Comparison of ENCODE assay signal across 1 cellular context in genomic region chr9:132406554-132407122, GRCh38.
TF ChIP-seq lines count a peak whose summit lies in the region.

Gene TTF1, minus strand, starts transcription at chr9:132406840. Its CDS starts 4,019 bp downstream, at chr9:132402821.

TF ChIP-seq in GM12878, 131 proteins besides CTCF, POLR2A, EP300 and RAD21 (continued from another document and continues in another):
- TF ChIP-seq, protein P1, sequence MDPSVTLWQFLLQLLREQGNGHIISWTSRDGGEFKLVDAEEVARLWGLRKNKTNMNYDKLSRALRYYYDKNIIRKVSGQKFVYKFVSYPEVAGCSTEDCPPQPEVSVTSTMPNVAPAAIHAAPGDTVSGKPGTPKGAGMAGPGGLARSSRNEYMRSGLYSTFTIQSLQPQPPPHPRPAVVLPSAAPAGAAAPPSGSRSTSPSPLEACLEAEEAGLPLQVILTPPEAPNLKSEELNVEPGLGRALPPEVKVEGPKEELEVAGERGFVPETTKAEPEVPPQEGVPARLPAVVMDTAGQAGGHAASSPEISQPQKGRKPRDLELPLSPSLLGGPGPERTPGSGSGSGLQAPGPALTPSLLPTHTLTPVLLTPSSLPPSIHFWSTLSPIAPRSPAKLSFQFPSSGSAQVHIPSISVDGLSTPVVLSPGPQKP (IDR thresholded peaks at IDR 0.05; ENCODE audit: low read depth, low read length), result peak; percentile 67; the same call in 1 of the 2 replicates
- no peak for TF ChIP-seq CBFB (IDR thresholded peaks at IDR 0.05; ENCODE audit: low read depth)
- no peak for TF ChIP-seq WRNIP1 (IDR thresholded peaks at IDR 0.05; ENCODE audit: borderline replicate concordance, low read depth, low read length)
- no peak for TF ChIP-seq SKIL (IDR thresholded peaks at IDR 0.05; ENCODE audit: low read depth, poor library complexity, severe bottlenecking)
- TF ChIP-seq MYB (IDR thresholded peaks at IDR 0.05; ENCODE audit: borderline replicate concordance, low read depth, low read length), result no peak
- TF ChIP-seq POU2F2 (IDR thresholded peaks at IDR 0.05; ENCODE audit: borderline replicate concordance, low read depth, low read length), result peak; percentile 91; the same call in 2 of the 3 replicates
- TF ChIP-seq SIN3A (IDR thresholded peaks at IDR 0.05; ENCODE audit: low read depth, low read length), result peak; percentile 99
- TF ChIP-seq, protein P2, sequence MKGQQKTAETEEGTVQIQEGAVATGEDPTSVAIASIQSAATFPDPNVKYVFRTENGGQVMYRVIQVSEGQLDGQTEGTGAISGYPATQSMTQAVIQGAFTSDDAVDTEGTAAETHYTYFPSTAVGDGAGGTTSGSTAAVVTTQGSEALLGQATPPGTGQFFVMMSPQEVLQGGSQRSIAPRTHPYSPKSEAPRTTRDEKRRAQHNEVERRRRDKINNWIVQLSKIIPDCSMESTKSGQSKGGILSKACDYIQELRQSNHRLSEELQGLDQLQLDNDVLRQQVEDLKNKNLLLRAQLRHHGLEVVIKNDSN (IDR thresholded peaks at IDR 0.05; ENCODE audit: borderline replicate concordance, extremely low read length, insufficient read depth, low read depth, low read length), result no peak
- TF ChIP-seq TAF1 (IDR thresholded peaks at IDR 0.05; ENCODE audit: borderline replicate concordance, low read depth, low read length), result peak; percentile 69
- peak; percentile 91 for TF ChIP-seq CREM (IDR thresholded peaks at IDR 0.05; ENCODE audit: low read depth)
- no peak for TF ChIP-seq SMC3 (IDR thresholded peaks at IDR 0.05; ENCODE audit: borderline replicate concordance, low read length)
- no peak for TF ChIP-seq HDAC6 (IDR thresholded peaks at IDR 0.05; ENCODE audit: unreplicated experiment)
- 0 out of 4 replicates have a peak, but pooled peaks of 1 of the 2 experiments have one; percentile 64 for TF ChIP-seq SRF (IDR thresholded peaks at IDR 0.05; ENCODE audit: low read depth in 2 of 2, low read length in 2 of 2)
- TF ChIP-seq NR2F1 (conservative IDR thresholded peaks at IDR 0.05), result 0 out of 2 replicates have a peak, but pooled peaks have one; percentile 9
- peak in 1 of 2 experiments; percentile 61; a peak in 1 of 3 replicates for TF ChIP-seq EGR1 (IDR thresholded peaks at IDR 0.05; ENCODE audit: borderline replicate concordance in 1 of 2, low read depth in 2 of 2, low read length in 2 of 2)
- no peak for TF ChIP-seq PML (IDR thresholded peaks at IDR 0.05; ENCODE audit: low read length)
- TF ChIP-seq HCFC1 (IDR thresholded peaks at IDR 0.05; ENCODE audit: low read length), result peak; percentile 71
- TF ChIP-seq PKNOX1 (IDR thresholded peaks at IDR 0.05), result no peak; the same call in 1 of the 2 replicates
- no peak for TF ChIP-seq IRF3 (IDR thresholded peaks at IDR 0.05)
- TF ChIP-seq PBX3 (IDR thresholded peaks at IDR 0.05; ENCODE audit: insufficient replicate concordance, low read depth, low read length), result no peak
- TF ChIP-seq KAT2A (conservative IDR thresholded peaks at IDR 0.05; ENCODE audit: control insufficient read depth, low read depth, low read length), result no peak
- no peak for TF ChIP-seq EZH2 (IDR thresholded peaks at IDR 0.05; ENCODE audit: borderline replicate concordance, control insufficient read depth, low read depth, low read length)
- TF ChIP-seq HDGF (IDR thresholded peaks at IDR 0.05), result no peak
- no peak for TF ChIP-seq RAD51 (IDR thresholded peaks at IDR 0.05)
- TF ChIP-seq ASH2L (IDR thresholded peaks at IDR 0.05; ENCODE audit: borderline replicate concordance, low read depth), result no peak
- TF ChIP-seq TBL1XR1 (IDR thresholded peaks at IDR 0.05; ENCODE audit: low read depth, low read length), result 0 out of 2 replicates have a peak, but pooled peaks have one; percentile 51
- no peak for TF ChIP-seq HDAC2 (IDR thresholded peaks at IDR 0.05)
- TF ChIP-seq SREBF1 (IDR thresholded peaks at IDR 0.05; ENCODE audit: low read length), result no peak
- TF ChIP-seq RELA (IDR thresholded peaks at IDR 0.05; ENCODE audit: borderline replicate concordance, partially characterized antibody), result no peak
- TF ChIP-seq STAT3 (IDR thresholded peaks at IDR 0.05; ENCODE audit: low read depth, low read length), result no peak
- no peak for TF ChIP-seq IKZF2 (IDR thresholded peaks at IDR 0.05)
- TF ChIP-seq KDM1A (IDR thresholded peaks at IDR 0.05; ENCODE audit: borderline replicate concordance), result no peak
- no peak for TF ChIP-seq JUND (IDR thresholded peaks at IDR 0.05; ENCODE audit: low read depth, low read length)
- no peak for TF ChIP-seq CBX3 (IDR thresholded peaks at IDR 0.05; ENCODE audit: borderline replicate concordance, low read depth)
- TF ChIP-seq MTA2 (IDR thresholded peaks at IDR 0.05; ENCODE audit: low read depth), result 0 out of 2 replicates have a peak, but pooled peaks have one; percentile 15
- TF ChIP-seq TARDBP (IDR thresholded peaks at IDR 0.05; ENCODE audit: borderline replicate concordance), result no peak
- TF ChIP-seq RBBP5 (conservative IDR thresholded peaks at IDR 0.05), result no peak
- no peak for TF ChIP-seq MYC (IDR thresholded peaks at IDR 0.05; ENCODE audit: insufficient read depth, insufficient read length, insufficient replicate concordance, low read length, severe bottlenecking)
- peak; percentile 43 for TF ChIP-seq SIX5 (IDR thresholded peaks at IDR 0.05; ENCODE audit: low read depth, low read length, severe bottlenecking)
- TF ChIP-seq FOXM1 (IDR thresholded peaks at IDR 0.05; ENCODE audit: low read depth, low read length), result no peak
- no peak for TF ChIP-seq RB1 (IDR thresholded peaks at IDR 0.05; ENCODE audit: borderline replicate concordance)
- TF ChIP-seq, protein P3, sequence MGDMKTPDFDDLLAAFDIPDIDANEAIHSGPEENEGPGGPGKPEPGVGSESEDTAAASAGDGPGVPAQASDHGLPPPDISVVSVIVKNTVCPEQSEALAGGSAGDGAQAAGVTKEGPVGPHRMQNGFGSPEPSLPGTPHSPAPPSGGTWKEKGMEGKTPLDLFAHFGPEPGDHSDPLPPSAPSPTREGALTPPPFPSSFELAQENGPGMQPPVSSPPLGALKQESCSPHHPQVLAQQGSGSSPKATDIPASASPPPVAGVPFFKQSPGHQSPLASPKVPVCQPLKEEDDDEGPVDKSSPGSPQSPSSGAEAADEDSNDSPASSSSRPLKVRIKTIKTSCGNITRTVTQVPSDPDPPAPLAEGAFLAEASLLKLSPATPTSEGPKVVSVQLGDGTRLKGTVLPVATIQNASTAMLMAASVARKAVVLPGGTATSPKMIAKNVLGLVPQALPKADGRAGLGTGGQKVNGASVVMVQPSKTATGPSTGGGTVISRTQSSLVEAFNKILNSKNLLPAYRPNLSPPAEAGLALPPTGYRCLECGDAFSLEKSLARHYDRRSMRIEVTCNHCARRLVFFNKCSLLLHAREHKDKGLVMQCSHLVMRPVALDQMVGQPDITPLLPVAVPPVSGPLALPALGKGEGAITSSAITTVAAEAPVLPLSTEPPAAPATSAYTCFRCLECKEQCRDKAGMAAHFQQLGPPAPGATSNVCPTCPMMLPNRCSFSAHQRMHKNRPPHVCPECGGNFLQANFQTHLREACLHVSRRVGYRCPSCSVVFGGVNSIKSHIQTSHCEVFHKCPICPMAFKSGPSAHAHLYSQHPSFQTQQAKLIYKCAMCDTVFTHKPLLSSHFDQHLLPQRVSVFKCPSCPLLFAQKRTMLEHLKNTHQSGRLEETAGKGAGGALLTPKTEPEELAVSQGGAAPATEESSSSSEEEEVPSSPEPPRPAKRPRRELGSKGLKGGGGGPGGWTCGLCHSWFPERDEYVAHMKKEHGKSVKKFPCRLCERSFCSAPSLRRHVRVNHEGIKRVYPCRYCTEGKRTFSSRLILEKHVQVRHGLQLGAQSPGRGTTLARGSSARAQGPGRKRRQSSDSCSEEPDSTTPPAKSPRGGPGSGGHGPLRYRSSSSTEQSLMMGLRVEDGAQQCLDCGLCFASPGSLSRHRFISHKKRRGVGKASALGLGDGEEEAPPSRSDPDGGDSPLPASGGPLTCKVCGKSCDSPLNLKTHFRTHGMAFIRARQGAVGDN (IDR thresholded peaks at IDR 0.05), result no peak
- TF ChIP-seq, protein P4, sequence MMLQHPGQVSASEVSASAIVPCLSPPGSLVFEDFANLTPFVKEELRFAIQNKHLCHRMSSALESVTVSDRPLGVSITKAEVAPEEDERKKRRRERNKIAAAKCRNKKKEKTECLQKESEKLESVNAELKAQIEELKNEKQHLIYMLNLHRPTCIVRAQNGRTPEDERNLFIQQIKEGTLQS (IDR thresholded peaks at IDR 0.05; ENCODE audit: borderline replicate concordance, extremely low read depth, low read depth, low read length), result no peak
- no peak for TF ChIP-seq MEF2A (IDR thresholded peaks at IDR 0.05; ENCODE audit: insufficient read depth, low read depth, low read length)
- TF ChIP-seq BHLHE40 (IDR thresholded peaks at IDR 0.05; ENCODE audit: borderline replicate concordance in 1 of 2, low read depth in 2 of 2, low read length in 1 of 2), result peak in 1 of 2 experiments; percentile 31; a peak in 1 of 4 replicates
- no peak for TF ChIP-seq ZBED1 (IDR thresholded peaks at IDR 0.05; ENCODE audit: borderline replicate concordance)
- TF ChIP-seq YBX1 (IDR thresholded peaks at IDR 0.05), result no peak
- TF ChIP-seq, protein P5, sequence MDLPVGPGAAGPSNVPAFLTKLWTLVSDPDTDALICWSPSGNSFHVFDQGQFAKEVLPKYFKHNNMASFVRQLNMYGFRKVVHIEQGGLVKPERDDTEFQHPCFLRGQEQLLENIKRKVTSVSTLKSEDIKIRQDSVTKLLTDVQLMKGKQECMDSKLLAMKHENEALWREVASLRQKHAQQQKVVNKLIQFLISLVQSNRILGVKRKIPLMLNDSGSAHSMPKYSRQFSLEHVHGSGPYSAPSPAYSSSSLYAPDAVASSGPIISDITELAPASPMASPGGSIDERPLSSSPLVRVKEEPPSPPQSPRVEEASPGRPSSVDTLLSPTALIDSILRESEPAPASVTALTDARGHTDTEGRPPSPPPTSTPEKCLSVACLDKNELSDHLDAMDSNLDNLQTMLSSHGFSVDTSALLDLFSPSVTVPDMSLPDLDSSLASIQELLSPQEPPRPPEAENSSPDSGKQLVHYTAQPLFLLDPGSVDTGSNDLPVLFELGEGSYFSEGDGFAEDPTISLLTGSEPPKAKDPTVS (IDR thresholded peaks at IDR 0.05; ENCODE audit: low read depth, low read length), result no peak
- TF ChIP-seq DPF2 (IDR thresholded peaks at IDR 0.05), result no peak
- no peak for TF ChIP-seq NFYA (IDR thresholded peaks at IDR 0.05; ENCODE audit: borderline replicate concordance, low read depth, low read length)
- TF ChIP-seq CEBPB (IDR thresholded peaks at IDR 0.05; ENCODE audit: borderline replicate concordance in 1 of 2, low read depth in 2 of 2, low read length in 2 of 2), result no peak
- no peak for TF ChIP-seq BRCA1 (IDR thresholded peaks at IDR 0.05; ENCODE audit: low read depth, low read length)
- TF ChIP-seq MEF2B (IDR thresholded peaks at IDR 0.05; ENCODE audit: partially characterized antibody, poor library complexity, severe bottlenecking), result no peak
- no peak for TF ChIP-seq ZNF384 (IDR thresholded peaks at IDR 0.05; ENCODE audit: borderline replicate concordance, low read depth, low read length)
- TF ChIP-seq NBN (IDR thresholded peaks at IDR 0.05), result 0 out of 2 replicates have a peak, but pooled peaks have one; percentile 66
- no peak for TF ChIP-seq USF2 (IDR thresholded peaks at IDR 0.05; ENCODE audit: borderline replicate concordance, low read depth, low read length)
